1 cellular context compared by ENCODE assay signal in genomic region chr20:61895016-61895415, GRCh38.
TF ChIP-seq lines count a peak whose summit lies in the region.

No MANE protein-coding gene starts in this region.

TF ChIP-seq in H1, 55 proteins besides CTCF, POLR2A, EP300 and RAD21 (continued from another document):
- no peak for TF ChIP-seq CHD7 (IDR thresholded peaks at IDR 0.05; ENCODE audit: insufficient replicate concordance, low read length)
